ENCODE assay signal across 12 cellular contexts in the genomic region with DNA sequence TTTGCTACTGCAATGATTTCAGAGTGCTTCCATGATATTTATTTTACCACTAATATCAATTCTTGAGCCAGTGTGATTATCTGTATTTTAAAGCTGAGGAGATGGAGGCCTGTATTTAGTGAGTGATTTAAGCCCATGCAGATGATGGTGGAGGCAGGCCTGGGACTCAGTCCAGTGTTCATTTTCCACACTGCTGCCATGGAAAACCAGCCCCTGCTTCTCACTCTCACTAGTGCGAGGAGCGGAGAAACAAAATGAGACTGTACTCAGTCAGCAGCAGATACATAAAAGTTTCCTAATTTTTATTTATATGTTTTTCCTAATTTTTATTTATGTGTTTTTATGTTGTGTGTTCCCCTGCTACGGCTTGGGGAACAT.
"Had no signal": no experiment of that assay in that cellular context is flagged by ENCODE, and none has a peak within 500 bp of the region (broad histone marks: within the 10 kb centered on the region; RNA-seq: fewer than 3 reads in every experiment).

No MANE protein-coding gene starts in this region.

- ATAC-seq: activated CD8-positive, alpha-beta T cell treated with anti-CD3 and anti-CD28 coated beads, Interleukin-2, amount 10 ng/mL, durations not matched to agents 7 days and 5 days; lower lobe of right lung had no signal

- H3K27me3 Mint-ChIP-seq: naive thymus-derived CD4-positive, alpha-beta T cell had no signal

- H3K9me3 Mint-ChIP-seq: stimulated activated effector memory CD8-positive, alpha-beta T cell treated with anti-CD3 and anti-CD28 coated beads, Interleukin-12 subunit alpha, Interleukin-12 subunit beta, amount 100 ng/mL, for 72 hours had no signal

- H3K36me3 ChIP-seq: adrenal gland, lower lobe of right lung, transverse colon had no signal

- H3K27ac Mint-ChIP-seq: activated CD8-positive, alpha-beta T cell treated with anti-CD3 and anti-CD28 coated beads, Interleukin-2, amount 10 ng/mL, durations not matched to agents 7 days and 5 days had no signal

- H3K4me3 ChIP-seq: adrenal gland, lower lobe of right lung, transverse colon had no signal

- H3K27ac ChIP-seq: lower lobe of right lung had no signal

- H3K27me3 ChIP-seq: adrenal gland, transverse colon had no signal

- H3K9me3 ChIP-seq: adrenal gland, lower lobe of right lung, transverse colon had no signal

- H3K4me3 Mint-ChIP-seq: activated CD8-positive, alpha-beta T cell treated with anti-CD3 and anti-CD28 coated beads, Interleukin-2, amount 10 ng/mL, durations not matched to agents 7 days and 5 days; stimulated activated effector memory CD8-positive, alpha-beta T cell treated with anti-CD3 and anti-CD28 coated beads, Interleukin-12 subunit alpha, Interleukin-12 subunit beta, amount 100 ng/mL, for 72 hours had no signal

- DNase-seq: activated CD4-positive, CD25-positive, alpha-beta regulatory T cell treated with anti-CD3 and anti-CD28 coated beads, Interleukin-2, amount 50 U/mL, for 72 hours; activated CD8-positive, alpha-beta T cell treated with anti-CD3 and anti-CD28 coated beads, Interleukin-2, amount 10 ng/mL, durations not matched to agents 7 days and 5 days; activated naive CD4-positive, alpha-beta T cell treated with Interleukin-2 at 50 U/mL for 16 hours; caudate nucleus; left cardiac atrium; lower lobe of right lung; naive thymus-derived CD4-positive, alpha-beta T cell; SW 1271; T1000; transverse colon had no signal
